Comparison of ENCODE assay signal across 2 cellular contexts in the genomic region with DNA sequence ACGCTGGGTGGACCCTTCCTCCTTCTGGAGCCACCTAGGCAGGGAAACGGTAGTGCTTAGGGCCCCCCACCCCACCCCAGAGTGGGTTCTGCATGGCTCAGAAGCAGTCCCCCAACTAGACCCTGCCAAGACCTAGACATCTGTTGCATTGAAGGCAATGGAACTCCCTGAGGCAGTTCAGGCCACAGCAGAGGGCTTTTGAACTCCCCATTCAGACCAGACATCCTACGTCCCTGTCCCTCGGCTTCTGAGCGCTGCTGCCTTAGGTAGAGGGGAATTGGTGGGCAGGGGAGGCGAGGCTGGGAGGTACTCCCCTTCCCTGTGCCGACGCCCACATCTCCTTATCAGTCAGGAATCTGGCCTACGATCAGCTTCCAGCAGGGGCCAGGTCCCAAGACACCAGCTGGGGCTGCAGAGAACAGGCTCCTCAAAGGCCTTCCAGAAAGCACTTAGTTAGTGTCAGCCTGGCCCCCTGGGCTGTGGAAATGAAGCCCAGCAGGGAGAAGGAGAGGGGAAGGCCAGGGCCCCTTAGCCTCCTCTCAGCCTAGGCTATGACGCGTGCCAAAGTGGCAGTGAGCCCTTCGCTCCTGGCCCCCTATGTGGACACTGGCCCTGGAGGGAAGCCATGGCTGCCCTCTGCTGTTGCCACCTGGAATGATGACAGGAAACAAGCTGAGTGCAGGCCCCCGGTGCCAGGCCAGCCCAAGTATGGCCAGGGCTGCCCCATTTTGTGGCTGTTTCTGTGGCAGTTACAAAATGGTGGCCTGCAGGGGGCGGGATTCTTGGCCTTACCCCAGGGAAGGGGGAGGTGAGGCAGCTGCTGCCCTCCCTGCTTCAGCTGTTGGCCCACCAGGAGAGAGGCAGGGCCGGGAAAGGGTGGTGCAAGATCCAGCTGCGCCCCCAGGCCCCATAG.
TF ChIP-seq lines count a peak whose summit lies in the region.

No MANE protein-coding gene starts in this region.

TF ChIP-seq in HCT116, 20 proteins besides CTCF, POLR2A, EP300 and RAD21:
- peak; percentile 90 for TF ChIP-seq YY1 (IDR thresholded peaks at IDR 0.05; ENCODE audit: extremely low read depth, insufficient replicate concordance, low read depth, low read length)
- TF ChIP-seq SRF (IDR thresholded peaks at IDR 0.05; ENCODE audit: low read depth), result no peak

TF ChIP-seq in K562, 482 proteins besides CTCF, POLR2A, EP300 and RAD21:
- TF ChIP-seq, protein P1, sequence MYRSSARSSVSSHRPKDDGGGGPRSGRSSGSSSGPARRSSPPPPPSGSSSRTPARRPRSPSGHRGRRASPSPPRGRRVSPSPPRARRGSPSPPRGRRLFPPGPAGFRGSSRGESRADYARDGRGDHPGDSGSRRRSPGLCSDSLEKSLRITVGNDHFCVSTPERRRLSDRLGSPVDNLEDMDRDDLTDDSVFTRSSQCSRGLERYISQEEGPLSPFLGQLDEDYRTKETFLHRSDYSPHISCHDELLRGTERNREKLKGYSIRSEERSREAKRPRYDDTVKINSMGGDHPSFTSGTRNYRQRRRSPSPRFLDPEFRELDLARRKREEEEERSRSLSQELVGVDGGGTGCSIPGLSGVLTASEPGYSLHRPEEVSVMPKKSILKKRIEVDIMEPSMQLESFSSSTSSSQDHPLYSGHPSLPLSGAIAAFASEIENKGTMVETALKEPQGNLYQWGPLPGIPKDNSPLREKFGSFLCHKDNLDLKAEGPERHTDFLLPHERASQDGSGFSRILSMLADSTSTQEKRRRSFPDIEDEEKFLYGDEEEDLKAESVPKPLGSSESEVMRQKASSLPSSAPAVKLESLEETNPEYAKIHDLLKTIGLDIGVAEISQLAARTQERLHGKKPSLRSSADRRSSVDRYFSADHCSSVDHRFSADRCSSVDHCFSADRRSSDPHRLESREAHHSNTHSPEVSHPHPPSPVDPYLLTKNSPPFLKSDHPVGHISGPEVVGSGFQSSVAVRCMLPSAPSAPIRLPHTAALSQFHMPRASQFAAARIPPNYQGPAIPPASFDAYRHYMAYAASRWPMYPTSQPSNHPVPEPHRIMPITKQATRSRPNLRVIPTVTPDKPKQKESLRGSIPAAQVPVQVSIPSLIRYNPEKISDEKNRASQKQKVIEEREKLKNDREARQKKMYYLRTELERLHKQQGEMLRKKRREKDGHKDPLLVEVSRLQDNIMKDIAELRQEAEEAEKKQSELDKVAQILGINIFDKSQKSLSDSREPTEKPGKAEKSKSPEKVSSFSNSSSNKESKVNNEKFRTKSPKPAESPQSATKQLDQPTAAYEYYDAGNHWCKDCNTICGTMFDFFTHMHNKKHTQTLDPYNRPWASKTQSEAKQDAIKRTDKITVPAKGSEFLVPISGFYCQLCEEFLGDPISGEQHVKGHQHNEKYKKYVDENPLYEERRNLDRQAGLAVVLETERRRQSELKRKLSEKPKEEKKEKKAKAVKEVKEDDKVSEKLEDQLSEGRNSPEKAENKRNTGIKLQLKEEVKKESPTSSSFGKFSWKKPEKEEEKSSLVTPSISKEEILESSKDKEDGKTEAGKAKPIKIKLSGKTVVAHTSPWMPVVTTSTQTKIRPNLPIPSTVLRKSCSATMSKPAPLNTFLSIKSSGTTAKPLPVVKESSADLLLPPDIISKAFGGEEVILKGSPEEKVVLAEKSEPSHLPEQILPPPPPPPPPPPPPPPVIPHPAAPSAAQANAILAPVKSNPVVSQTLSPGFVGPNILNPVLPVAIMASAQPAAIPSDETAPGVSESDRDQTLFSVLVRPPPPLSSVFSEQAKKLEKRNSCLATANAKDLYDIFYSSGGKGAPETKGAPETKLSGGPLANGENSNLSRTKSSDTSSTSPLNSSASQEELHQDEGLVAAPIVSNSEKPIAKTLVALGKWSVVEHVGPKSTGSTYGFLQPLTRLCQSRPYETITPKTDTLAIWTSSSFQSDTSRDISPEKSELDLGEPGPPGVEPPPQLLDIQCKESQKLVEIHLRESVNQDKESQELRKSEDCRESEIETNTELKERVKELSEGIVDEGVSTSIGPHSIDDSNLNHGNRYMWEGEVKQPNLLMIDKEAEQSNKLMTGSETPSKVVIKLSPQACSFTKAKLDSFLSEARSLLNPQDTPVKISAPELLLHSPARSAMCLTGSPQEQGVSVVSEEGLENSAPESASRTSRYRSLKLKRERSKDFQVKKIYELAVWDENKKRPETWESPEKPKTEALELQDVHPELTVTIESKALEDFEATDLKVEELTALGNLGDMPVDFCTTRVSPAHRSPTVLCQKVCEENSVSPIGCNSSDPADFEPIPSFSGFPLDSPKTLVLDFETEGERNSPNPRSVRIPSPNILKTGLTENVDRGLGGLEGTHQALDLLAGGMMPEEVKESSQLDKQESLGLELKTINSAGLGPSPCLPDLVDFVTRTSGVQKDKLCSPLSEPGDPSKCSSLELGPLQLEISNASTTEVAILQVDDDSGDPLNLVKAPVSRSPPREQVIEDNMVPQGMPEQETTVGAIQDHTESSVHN (IDR thresholded peaks at IDR 0.05; ENCODE audit: borderline replicate concordance in 1 of 2, low read depth in 1 of 2), result no peak
- TF ChIP-seq CHCHD3 (CRISPR knock-in tag; IDR thresholded peaks at IDR 0.05) (no peak), ZC3H11A (IDR thresholded peaks at IDR 0.05; ENCODE audit: low read depth, low read length) (no peak), ESRRB (CRISPR knock-in tag; IDR thresholded peaks at IDR 0.05; ENCODE audit: borderline replicate concordance) (no peak), TEAD4 (IDR thresholded peaks at IDR 0.05; ENCODE audit: low read length) (peak; percentile 49; the same call in 1 of the 2 replicates), TEAD4 (CRISPR knock-in tag; IDR thresholded peaks at IDR 0.05; ENCODE audit: borderline replicate concordance) (no peak), TBL1XR1 (IDR thresholded peaks at IDR 0.05; ENCODE audit: low read length in 2 of 2) (no peak), ZNF584 (CRISPR knock-in tag; IDR thresholded peaks at IDR 0.05; ENCODE audit: low read depth) (no peak), NFIC (IDR thresholded peaks at IDR 0.05) (peak; percentile 74), MBD2 (IDR thresholded peaks at IDR 0.05; ENCODE audit: borderline replicate concordance, low read depth) (no peak), KAT8 (IDR thresholded peaks at IDR 0.05; ENCODE audit: low read depth) (peak; percentile 74; the same call in 1 of the 2 replicates), YY1 (IDR thresholded peaks at IDR 0.05; ENCODE audit: borderline replicate concordance in 1 of 3, control insufficient read depth in 1 of 3, extremely low read depth in 1 of 3, insufficient read depth in 3 of 3, insufficient read length in 1 of 3, insufficient replicate concordance in 2 of 3, low read depth in 1 of 3, low read length in 2 of 3) (peak; percentile 65 to 95 (median 80)), ZNF140 (CRISPR knock-in tag; IDR thresholded peaks at IDR 0.05) (no peak), NBN (IDR thresholded peaks at IDR 0.05; ENCODE audit: low read depth) (no peak), HDAC2 (IDR thresholded peaks at IDR 0.05) (no peak), EGR1 (conservative IDR thresholded peaks at IDR 0.05) (no peak), TRIM24 (IDR thresholded peaks at IDR 0.05) (no peak)
- TF ChIP-seq, protein P2, sequence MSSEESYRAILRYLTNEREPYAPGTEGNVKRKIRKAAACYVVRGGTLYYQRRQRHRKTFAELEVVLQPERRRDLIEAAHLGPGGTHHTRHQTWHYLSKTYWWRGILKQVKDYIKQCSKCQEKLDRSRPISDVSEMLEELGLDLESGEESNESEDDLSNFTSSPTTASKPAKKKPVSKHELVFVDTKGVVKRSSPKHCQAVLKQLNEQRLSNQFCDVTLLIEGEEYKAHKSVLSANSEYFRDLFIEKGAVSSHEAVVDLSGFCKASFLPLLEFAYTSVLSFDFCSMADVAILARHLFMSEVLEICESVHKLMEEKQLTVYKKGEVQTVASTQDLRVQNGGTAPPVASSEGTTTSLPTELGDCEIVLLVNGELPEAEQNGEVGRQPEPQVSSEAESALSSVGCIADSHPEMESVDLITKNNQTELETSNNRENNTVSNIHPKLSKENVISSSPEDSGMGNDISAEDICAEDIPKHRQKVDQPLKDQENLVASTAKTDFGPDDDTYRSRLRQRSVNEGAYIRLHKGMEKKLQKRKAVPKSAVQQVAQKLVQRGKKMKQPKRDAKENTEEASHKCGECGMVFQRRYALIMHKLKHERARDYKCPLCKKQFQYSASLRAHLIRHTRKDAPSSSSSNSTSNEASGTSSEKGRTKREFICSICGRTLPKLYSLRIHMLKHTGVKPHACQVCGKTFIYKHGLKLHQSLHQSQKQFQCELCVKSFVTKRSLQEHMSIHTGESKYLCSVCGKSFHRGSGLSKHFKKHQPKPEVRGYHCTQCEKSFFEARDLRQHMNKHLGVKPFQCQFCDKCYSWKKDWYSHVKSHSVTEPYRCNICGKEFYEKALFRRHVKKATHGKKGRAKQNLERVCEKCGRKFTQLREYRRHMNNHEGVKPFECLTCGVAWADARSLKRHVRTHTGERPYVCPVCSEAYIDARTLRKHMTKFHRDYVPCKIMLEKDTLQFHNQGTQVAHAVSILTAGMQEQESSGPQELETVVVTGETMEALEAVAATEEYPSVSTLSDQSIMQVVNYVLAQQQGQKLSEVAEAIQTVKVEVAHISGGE (CRISPR knock-in tag; IDR thresholded peaks at IDR 0.05), result peak in 1 of 3 experiments; percentile 75; a peak in 2 of 6 replicates
- TF ChIP-seq, protein P3, sequence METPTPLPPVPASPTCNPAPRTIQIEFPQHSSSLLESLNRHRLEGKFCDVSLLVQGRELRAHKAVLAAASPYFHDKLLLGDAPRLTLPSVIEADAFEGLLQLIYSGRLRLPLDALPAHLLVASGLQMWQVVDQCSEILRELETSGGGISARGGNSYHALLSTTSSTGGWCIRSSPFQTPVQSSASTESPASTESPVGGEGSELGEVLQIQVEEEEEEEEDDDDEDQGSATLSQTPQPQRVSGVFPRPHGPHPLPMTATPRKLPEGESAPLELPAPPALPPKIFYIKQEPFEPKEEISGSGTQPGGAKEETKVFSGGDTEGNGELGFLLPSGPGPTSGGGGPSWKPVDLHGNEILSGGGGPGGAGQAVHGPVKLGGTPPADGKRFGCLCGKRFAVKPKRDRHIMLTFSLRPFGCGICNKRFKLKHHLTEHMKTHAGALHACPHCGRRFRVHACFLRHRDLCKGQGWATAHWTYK (CRISPR knock-in tag; IDR thresholded peaks at IDR 0.05), result peak; percentile 72; the same call in 1 of the 2 replicates
- TF ChIP-seq, protein P4, sequence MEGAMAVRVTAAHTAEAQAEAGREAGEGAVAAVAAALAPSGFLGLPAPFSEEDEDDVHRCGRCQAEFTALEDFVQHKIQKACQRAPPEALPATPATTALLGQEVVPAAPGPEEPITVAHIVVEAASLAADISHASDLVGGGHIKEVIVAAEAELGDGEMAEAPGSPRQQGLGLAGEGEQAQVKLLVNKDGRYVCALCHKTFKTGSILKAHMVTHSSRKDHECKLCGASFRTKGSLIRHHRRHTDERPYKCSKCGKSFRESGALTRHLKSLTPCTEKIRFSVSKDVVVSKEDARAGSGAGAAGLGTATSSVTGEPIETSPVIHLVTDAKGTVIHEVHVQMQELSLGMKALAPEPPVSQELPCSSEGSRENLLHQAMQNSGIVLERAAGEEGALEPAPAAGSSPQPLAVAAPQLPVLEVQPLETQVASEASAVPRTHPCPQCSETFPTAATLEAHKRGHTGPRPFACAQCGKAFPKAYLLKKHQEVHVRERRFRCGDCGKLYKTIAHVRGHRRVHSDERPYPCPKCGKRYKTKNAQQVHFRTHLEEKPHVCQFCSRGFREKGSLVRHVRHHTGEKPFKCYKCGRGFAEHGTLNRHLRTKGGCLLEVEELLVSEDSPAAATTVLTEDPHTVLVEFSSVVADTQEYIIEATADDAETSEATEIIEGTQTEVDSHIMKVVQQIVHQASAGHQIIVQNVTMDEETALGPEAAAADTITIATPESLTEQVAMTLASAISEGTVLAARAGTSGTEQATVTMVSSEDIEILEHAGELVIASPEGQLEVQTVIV (CRISPR knock-in tag; IDR thresholded peaks at IDR 0.05; ENCODE audit: borderline replicate concordance), result no peak
